ENCODE assay signal across 21 cellular contexts in the genomic region with DNA sequence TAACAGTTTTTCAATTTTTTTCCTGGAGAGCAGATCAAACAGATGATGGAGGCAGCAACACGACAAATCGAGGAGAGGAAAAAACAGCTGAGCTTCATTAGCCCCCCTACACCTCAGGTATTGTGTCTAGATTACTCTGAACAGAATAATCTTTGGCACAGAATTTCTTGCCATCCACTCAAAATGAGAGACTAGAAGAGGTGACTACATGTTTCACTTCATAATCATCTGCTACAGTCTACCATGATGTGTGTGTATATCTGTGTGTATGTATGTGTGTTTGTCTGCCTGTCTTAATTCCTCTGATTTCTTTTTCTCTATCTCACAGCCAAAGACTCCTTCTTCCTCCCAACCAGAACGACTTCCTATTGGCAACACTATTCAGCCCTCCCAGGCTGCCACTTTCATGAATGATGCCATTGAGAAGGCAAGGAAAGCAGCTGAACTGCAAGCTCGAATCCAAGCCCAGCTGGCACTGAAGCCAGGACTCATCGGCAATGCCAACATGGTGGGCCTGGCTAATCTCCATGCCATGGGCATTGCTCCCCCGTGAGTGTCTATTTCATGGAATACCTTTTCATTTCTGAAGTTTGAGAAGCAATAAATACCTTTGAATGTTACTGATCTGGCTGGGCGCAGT. TPM values are rescaled to one million over a fixed set of nuclear protein-coding genes. Genes with fewer than 3 reads are reported as not detected.
A peak's percentile ranks its signal among the peaks of the same experiment; 100 is the strongest.
DNase-seq lines count a peak whose midpoint lies in the region; ATAC-seq lines count a peak whose summit lies in the region.
"Had no signal": no experiment of that assay in that cellular context is flagged by ENCODE, and none has a peak within 500 bp of the region (broad histone marks: within the 10 kb centered on the region; RNA-seq: fewer than 3 reads in every experiment).

No MANE protein-coding gene starts in this region.

- H3K4me3 Mint-ChIP-seq in activated CD4-positive, alpha-beta T cell treated with anti-CD3 and anti-CD28 coated beads for 36 hours: no peak overlapping the region
- no peak overlapping the region for H3K4me3 Mint-ChIP-seq in stimulated activated naive CD8-positive, alpha-beta T cell treated with anti-CD3 and anti-CD28 coated beads, Interleukin-15, Interleukin-2, amounts not matched to agents 100 ng/mL and 50 ng/mL, for 24 hours
- H3K4me3 Mint-ChIP-seq: CD8-positive, alpha-beta memory T cell had no signal

- no peak for DNase-seq in activated CD4-positive, alpha-beta T cell treated with anti-CD3 and anti-CD28 coated beads for 36 hours
- no peak for DNase-seq in activated CD4-positive, alpha-beta T cell treated with anti-CD3 and anti-CD28 coated beads for 4 hours
- DNase-seq in stimulated activated naive CD8-positive, alpha-beta T cell treated with anti-CD3 and anti-CD28 coated beads, Interleukin-15, Interleukin-2, amounts not matched to agents 100 U/mL and 50 U/mL, for 24 hours: no peak
- peak; percentile 23 for DNase-seq in midbrain (lab: John Stamatoyannopoulos, UW)
- no peak for DNase-seq in RPMI8226
- DNase-seq in NCI-H226: no peak
- DNase-seq: ACHN; Calu3; CD8-positive, alpha-beta memory T cell; DMS153; GOT3; HCEC 1CT; Karpas-422; NCI-H1694; NCI-H2081; NCI-H2171; NCI-H526 had no signal

- no peaks in the 10 kb centered on the region for H3K9me3 Mint-ChIP-seq in activated CD4-positive, alpha-beta T cell treated with anti-CD3 and anti-CD28 coated beads for 36 hours (ENCODE audit: low read depth)
- H3K9me3 Mint-ChIP-seq in stimulated activated naive CD8-positive, alpha-beta T cell treated with anti-CD3 and anti-CD28 coated beads, Interleukin-15, Interleukin-2, amounts not matched to agents 100 ng/mL and 50 ng/mL, for 24 hours: no peaks in the 10 kb centered on the region
- H3K9me3 Mint-ChIP-seq: CD8-positive, alpha-beta memory T cell had no signal

- POLR2A ChIA-PET in activated CD4-positive, alpha-beta T cell treated with anti-CD3 and anti-CD28 coated beads for 36 hours (lab: Charles Lee): no interaction called here

- peaks cover 10% of the 10 kb centered on the region for H3K4me1 Mint-ChIP-seq in activated CD4-positive, alpha-beta T cell treated with anti-CD3 and anti-CD28 coated beads for 36 hours
- no peaks in the 10 kb centered on the region for H3K4me1 Mint-ChIP-seq in stimulated activated naive CD8-positive, alpha-beta T cell treated with anti-CD3 and anti-CD28 coated beads, Interleukin-15, Interleukin-2, amounts not matched to agents 100 ng/mL and 50 ng/mL, for 24 hours (ENCODE audit: low read depth)

- peak; percentile 55 for ATAC-seq in activated CD4-positive, alpha-beta T cell treated with anti-CD3 and anti-CD28 coated beads for 36 hours
- no peak for ATAC-seq in stimulated activated naive CD8-positive, alpha-beta T cell treated with anti-CD3 and anti-CD28 coated beads, Interleukin-15, Interleukin-2, amounts not matched to agents 100 U/mL and 50 U/mL, for 24 hours
- no peak for ATAC-seq in HG03439 (IDR thresholded peaks at IDR 0.05; ENCODE audit: unreplicated experiment)
- ATAC-seq: Right ventricle myocardium inferior had no signal

- no peaks in the 10 kb centered on the region for H3K27me3 Mint-ChIP-seq in activated CD4-positive, alpha-beta T cell treated with anti-CD3 and anti-CD28 coated beads for 36 hours
- H3K27me3 Mint-ChIP-seq in stimulated activated naive CD8-positive, alpha-beta T cell treated with anti-CD3 and anti-CD28 coated beads, Interleukin-15, Interleukin-2, amounts not matched to agents 100 ng/mL and 50 ng/mL, for 24 hours: no peaks in the 10 kb centered on the region
- H3K27me3 Mint-ChIP-seq: CD8-positive, alpha-beta memory T cell had no signal

- no peak overlapping the region for H3K27ac Mint-ChIP-seq in activated CD4-positive, alpha-beta T cell treated with anti-CD3 and anti-CD28 coated beads for 36 hours
- H3K27ac Mint-ChIP-seq in stimulated activated naive CD8-positive, alpha-beta T cell treated with anti-CD3 and anti-CD28 coated beads, Interleukin-15, Interleukin-2, amounts not matched to agents 100 ng/mL and 50 ng/mL, for 24 hours: peak overlapping the region; percentile 5

- H3K36me3 Mint-ChIP-seq in activated CD4-positive, alpha-beta T cell treated with anti-CD3 and anti-CD28 coated beads for 36 hours (ENCODE audit: low read depth): peaks cover 52% of the 10 kb centered on the region
- peaks cover 69% of the 10 kb centered on the region for H3K36me3 Mint-ChIP-seq in stimulated activated naive CD8-positive, alpha-beta T cell treated with anti-CD3 and anti-CD28 coated beads, Interleukin-15, Interleukin-2, amounts not matched to agents 100 ng/mL and 50 ng/mL, for 24 hours (ENCODE audit: low read depth)

- CTCF ChIA-PET in activated CD4-positive, alpha-beta T cell treated with anti-CD3 and anti-CD28 coated beads for 36 hours (lab: Charles Lee): interaction anchor here (2.0 kb wide), 1 partner anchor 10 kb away, joined by 8 read pairs; no protein-coding TSS in a partner anchor

- intact Hi-C loops in activated CD4-positive, alpha-beta T cell treated with anti-CD3 and anti-CD28 coated beads for 36 hours (cut with DNase I, micrococcal nuclease): no loop called here

RNA-seq across cellular contexts. Expression of a gene that starts 11.4 kb away (rescaled TPM):
- total RNA-seq in activated CD4-positive, alpha-beta T cell treated with anti-CD3 and anti-CD28 coated beads for 36 hours: 10 to 100 TPM; 71.4 to 84.4 TPM

RNA-seq across cellular contexts. Expression of a gene that starts 31.2 kb away (rescaled TPM):
- 10 to 100 TPM; 24.4 to 32.2 TPM for total RNA-seq in activated CD4-positive, alpha-beta T cell treated with anti-CD3 and anti-CD28 coated beads for 36 hours

RNA-seq across cellular contexts. Expression of a gene that starts 39.1 kb away (rescaled TPM):
- 100 to 1,000 TPM in 1 of 2 experiments, 10 to 100 TPM in 1; 86.4 to 111 TPM for total RNA-seq in activated CD4-positive, alpha-beta T cell treated with anti-CD3 and anti-CD28 coated beads for 36 hours

RNA-seq across cellular contexts. Expression of a gene that starts 50.4 kb away (rescaled TPM):
- 1 to 10 TPM; 5.9 to 6.0 TPM for total RNA-seq in activated CD4-positive, alpha-beta T cell treated with anti-CD3 and anti-CD28 coated beads for 36 hours
- total RNA-seq: Daoy had no signal
